In the genomic region with DNA sequence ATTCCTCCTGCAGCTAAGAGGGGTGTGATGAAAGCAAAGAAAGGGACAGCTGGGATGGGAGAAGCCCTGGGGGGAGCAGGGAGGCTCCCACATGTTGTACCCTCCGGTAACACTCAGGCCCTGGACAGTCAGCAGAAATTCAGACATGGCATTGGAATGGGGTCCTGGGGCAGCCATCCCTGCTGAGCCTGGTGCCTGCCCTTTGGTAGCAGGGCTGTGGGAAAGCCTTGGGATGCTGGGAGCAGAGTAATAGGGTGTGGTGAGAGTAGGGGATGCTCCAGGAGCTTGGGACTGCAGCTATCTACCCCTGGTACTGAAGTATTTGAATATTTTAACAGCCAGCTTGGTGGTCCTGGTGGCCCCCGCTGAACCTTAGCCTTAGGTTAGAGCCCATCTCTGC, we compare ENCODE assay signal across 18 cellular contexts. TPM values are rescaled to one million over a fixed set of nuclear protein-coding genes. Genes with fewer than 3 reads are reported as not detected.
A peak's percentile ranks its signal among the peaks of the same experiment; 100 is the strongest.
DNase-seq lines count a peak whose midpoint lies in the region; ATAC-seq and TF ChIP-seq lines count a peak whose summit lies in the region.
"Had no signal": no experiment of that assay in that cellular context is flagged by ENCODE, and none has a peak within 500 bp of the region (broad histone marks: within the 10 kb centered on the region; RNA-seq: fewer than 3 reads in every experiment).

No MANE protein-coding gene starts in this region.

- H3K27ac Mint-ChIP-seq in brain, result peak overlapping the region in 3 of 5 experiments; percentile 55 to 86 (median 78)
- H3K27ac Mint-ChIP-seq in mesothelial cell of epicardium, result peak overlapping the region; percentile 90
- H3K27ac Mint-ChIP-seq: CD4-positive, alpha-beta memory T cell had no signal

- 65 to 84% (median 73%) methylated on average over 2 of the region's 2 CpGs for WGBS in psoas muscle, 3 donors

- no peaks in the 10 kb centered on the region for H3K9me3 ChIP-seq in psoas muscle
- H3K9me3 ChIP-seq: BE2C, Peyer's patch had no signal

- H3K36me3 ChIP-seq in psoas muscle (ENCODE audit: insufficient read depth in 1 of 2, low read depth in 1 of 2), result no peaks in the 10 kb centered on the region
- H3K36me3 ChIP-seq: BE2C, Peyer's patch had no signal

- no peak overlapping the region for H3K4me3 ChIP-seq in psoas muscle
- H3K4me3 ChIP-seq: GM12878, K562, Peyer's patch had no signal

- H3K4me1 ChIP-seq in psoas muscle, result peaks cover 19% of the 10 kb centered on the region
- H3K4me1 ChIP-seq: BE2C had no signal

- intact Hi-C loops in psoas muscle (cut with DNase I), result no loop called here

- no peaks in the 10 kb centered on the region for H3K27me3 ChIP-seq in psoas muscle (ENCODE audit: insufficient read depth in 3 of 3, low read length in 2 of 3)
- H3K27me3 ChIP-seq: BE2C, Peyer's patch had no signal

- H3K4me3 Mint-ChIP-seq in brain (no peak overlapping the region), mesothelial cell of epicardium (no peak overlapping the region)
- H3K4me3 Mint-ChIP-seq: CD4-positive, alpha-beta memory T cell had no signal

- H3K4me1 Mint-ChIP-seq in brain, result peaks cover 40% of the 10 kb centered on the region
- peaks cover 42% of the 10 kb centered on the region for H3K4me1 Mint-ChIP-seq in mesothelial cell of epicardium
- H3K4me1 Mint-ChIP-seq: CD4-positive, alpha-beta memory T cell had no signal

- H3K27me3 Mint-ChIP-seq in brain (peaks cover 6% of the 10 kb centered on the region), mesothelial cell of epicardium (ENCODE audit: low read depth) (no peaks in the 10 kb centered on the region)

- H3K36me3 Mint-ChIP-seq in brain (no peaks in the 10 kb centered on the region), mesothelial cell of epicardium (no peaks in the 10 kb centered on the region)
- H3K36me3 Mint-ChIP-seq: CD4-positive, alpha-beta memory T cell had no signal

- peak; percentile 5 for DNase-seq in AG20443 (ENCODE audit: low spot score)
- DNase-seq in mesothelial cell of epicardium (ENCODE audit: low spot score in 2 of 2, unreplicated experiment in 2 of 2), result no peak
- DNase-seq in psoas muscle, result no peak
- no peak for DNase-seq in SHP77 (lab: John Stamatoyannopoulos, UW)
- DNase-seq in stimulated activated CD4-positive, alpha-beta T cell treated with anti-CD3 and anti-CD28 coated beads, Interleukin-15, amount 100 ng/mL, for 24 hours, result no peak
- DNase-seq: CD4-positive, alpha-beta memory T cell; DMS53; NCI-H1105 treated with DMSO at 0.1 percent for 48 hours; NCI-H1694; NCI-H510A; NCI-H748 treated with DMSO at 0.1 percent for 48 hours; NK-92 treated with Interleukin-12 subunit alpha and Interleukin-12 subunit beta, amount 100 ng/mL, for 24 hours; Peyer's patch had no signal

- no peak for TF ChIP-seq CTCF in brain (conservative IDR thresholded peaks at IDR 0.05)
- no peak for TF ChIP-seq CTCF in mesothelial cell of epicardium (IDR thresholded peaks at IDR 0.05; ENCODE audit: unreplicated experiment)
- TF ChIP-seq CTCF in psoas muscle (IDR thresholded peaks at IDR 0.05), result no peak

- H3K27ac ChIP-seq in psoas muscle, result peak overlapping the region; percentile 23
- H3K27ac ChIP-seq: Peyer's patch had no signal

- H3K9me3 Mint-ChIP-seq in brain (peaks cover 0 to 2% (median 0%) of the 10 kb centered on the region in 5 experiments), mesothelial cell of epicardium (no peaks in the 10 kb centered on the region)
- H3K9me3 Mint-ChIP-seq: CD4-positive, alpha-beta memory T cell had no signal

- peak in 1 of 4 donors; percentile 9 for ATAC-seq in psoas muscle
- ATAC-seq in HG02885 (IDR thresholded peaks at IDR 0.05; ENCODE audit: poor library complexity, unreplicated experiment), result no peak
- ATAC-seq: GM12878, K562 had no signal

RNA-seq across cellular contexts. Expression of a gene that starts 56.8 kb away (rescaled TPM):
- 33.9 TPM for polyA plus RNA-seq in brain (ENCODE audit: insufficient read depth, low read depth, low replicate concordance)
- total RNA-seq in mesothelial cell of epicardium, result 19.2 to 20.9 TPM (median 20.1 TPM) in 3 replicates
- total RNA-seq in psoas muscle, result 1 to 10 TPM; 1.1 to 6.2 (median 1.7) TPM
- 1 to 10 TPM; 2.8 to 5.9 (median 3.2) TPM for polyA plus RNA-seq in psoas muscle
